Comparison of ENCODE assay signal across 31 cellular contexts in the genomic region with DNA sequence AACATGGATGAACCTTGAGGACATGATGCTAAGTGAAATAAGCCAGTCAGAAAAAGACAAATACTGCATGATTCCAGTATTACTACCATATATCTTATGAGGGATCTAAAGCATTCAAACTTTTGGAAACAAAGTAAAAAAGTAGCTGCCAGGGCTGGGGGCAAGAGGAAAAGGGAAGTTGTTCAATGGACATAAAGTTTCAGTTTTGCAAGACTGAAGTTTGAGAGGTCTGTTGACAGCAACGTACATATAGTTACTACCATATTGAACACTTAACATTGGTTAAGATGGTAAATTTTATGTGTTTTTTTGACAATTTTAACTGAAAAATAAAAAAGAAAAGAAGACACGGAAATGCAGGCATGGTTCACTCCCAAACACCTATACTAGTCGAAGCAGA.
DNase-seq lines count a peak whose midpoint lies in the region; ATAC-seq and TF ChIP-seq lines count a peak whose summit lies in the region.
"Had no signal": no experiment of that assay in that cellular context is flagged by ENCODE, and none has a peak within 500 bp of the region (broad histone marks: within the 10 kb centered on the region; RNA-seq: fewer than 3 reads in every experiment).

No MANE protein-coding gene starts in this region.

- H3K4me1 Mint-ChIP-seq in nephron progenitor cell: peaks cover 18% of the 10 kb centered on the region

- TF ChIP-seq CTCF in spleen (IDR thresholded peaks at IDR 0.05 in 8 of 11, conservative IDR thresholded peaks at IDR 0.05 in 3 of 11) (no peak), nephron progenitor cell (IDR thresholded peaks at IDR 0.05) (no peak)

- peak overlapping the region in 6 of 8 donors; percentile 3 to 52 (median 32) for H3K27ac ChIP-seq in spleen
- H3K27ac ChIP-seq: C4-2B, colonic mucosa, transverse colon had no signal

- WGBS in spleen, 5 donors: 66 to 76% (median 70%) methylated on average over 3 of the region's 3 CpGs

- no peaks in the 10 kb centered on the region for H3K27me3 ChIP-seq in spleen (replicated peaks in 1 of 7)
- H3K27me3 ChIP-seq: colonic mucosa, heart left ventricle, transverse colon had no signal

- H3K27ac Mint-ChIP-seq in nephron progenitor cell: no peak overlapping the region
- H3K27ac Mint-ChIP-seq: activated CD4-positive, alpha-beta memory T cell treated with anti-CD3 and anti-CD28 coated beads, Interleukin-2, amount 10 ng/mL, durations not matched to agents 7 days and 5 days; activated naive CD8-positive, alpha-beta T cell; activated T-helper 2 cell treated with anti-CD3 and anti-CD28 coated beads, Interferon-gamma antibody, Interleukin-2, Interleukin-4, amounts not matched to agents 10 μg/mL and 5 μg/mL and 100 μg/mL, durations not matched to agents 14 hours and 24 hours and 36 hours; T-cell had no signal

- no peaks in the 10 kb centered on the region for H3K27me3 Mint-ChIP-seq in nephron progenitor cell (ENCODE audit: low read depth, poor library complexity)
- H3K27me3 Mint-ChIP-seq: activated CD4-positive, alpha-beta memory T cell treated with anti-CD3 and anti-CD28 coated beads, Interleukin-2, amount 10 ng/mL, durations not matched to agents 7 days and 5 days; activated naive CD8-positive, alpha-beta T cell; effector memory CD8-positive, alpha-beta T cell; naive thymus-derived CD8-positive, alpha-beta T cell; T-cell had no signal

- peaks cover 39 to 76% (median 55%) of the 10 kb centered on the region in 6 donors for H3K4me1 ChIP-seq in spleen

- no peak overlapping the region for H3K4me3 Mint-ChIP-seq in nephron progenitor cell
- H3K4me3 Mint-ChIP-seq: activated CD4-positive, alpha-beta memory T cell treated with anti-CD3 and anti-CD28 coated beads, Interleukin-2, amount 10 ng/mL, durations not matched to agents 7 days and 5 days; activated naive CD8-positive, alpha-beta T cell; effector memory CD8-positive, alpha-beta T cell; naive thymus-derived CD8-positive, alpha-beta T cell; T-cell had no signal

- peaks cover 8% of the 10 kb centered on the region for H3K9me3 Mint-ChIP-seq in nephron progenitor cell
- H3K9me3 Mint-ChIP-seq: activated CD4-positive, alpha-beta memory T cell treated with anti-CD3 and anti-CD28 coated beads, Interleukin-2, amount 10 ng/mL, durations not matched to agents 7 days and 5 days; activated T-helper 2 cell treated with anti-CD3 and anti-CD28 coated beads, Interferon-gamma antibody, Interleukin-2, Interleukin-4, amounts not matched to agents 10 μg/mL and 5 μg/mL and 100 μg/mL, durations not matched to agents 14 hours and 24 hours and 36 hours; effector memory CD8-positive, alpha-beta T cell; naive thymus-derived CD8-positive, alpha-beta T cell; T-cell had no signal

- no peak for TF ChIP-seq POLR2A in spleen (IDR thresholded peaks at IDR 0.05)

- DNase-seq in GF-D8 (lab: John Stamatoyannopoulos, UW) (peak; percentile 59), MV-4-11 (lab: John Stamatoyannopoulos, UW) (peak; percentile 87), SIG-M5 (lab: John Stamatoyannopoulos, UW) (peak; percentile 32), spleen (no peak), nephron progenitor cell (no peak), head of caudate nucleus (no peak)
- DNase-seq: ACHN; activated CD4-positive, alpha-beta memory T cell treated with anti-CD3 and anti-CD28 coated beads, Interleukin-2, amount 10 ng/mL, durations not matched to agents 7 days and 5 days; activated CD4-positive, CD25-positive, alpha-beta regulatory T cell; activated CD8-positive, alpha-beta memory T cell treated with anti-CD3 and anti-CD28 coated beads, Interleukin-2, amount 50 U/mL, for 48 hours; aorta; colonic mucosa; effector memory CD8-positive, alpha-beta T cell; heart left ventricle; kidney; midbrain; naive thymus-derived CD8-positive, alpha-beta T cell; NCI-H1048; NCI-H1694; retina; SHP77 treated with DMSO at 0.1 percent for 48 hours; stimulated activated CD4-positive, alpha-beta T cell treated with anti-CD3 and anti-CD28 coated beads, Interleukin-2, amount 100 ng/mL, for 24 hours; T-cell; transverse colon had no signal

- H3K36me3 ChIP-seq in spleen: no peaks in the 10 kb centered on the region
- H3K36me3 ChIP-seq: colonic mucosa, heart left ventricle, transverse colon had no signal

- H3K9me3 ChIP-seq in spleen: no peaks in the 10 kb centered on the region
- H3K9me3 ChIP-seq: colonic mucosa, heart left ventricle, transverse colon had no signal

- peaks cover 7% of the 10 kb centered on the region for H3K36me3 Mint-ChIP-seq in nephron progenitor cell (ENCODE audit: low read depth)
- H3K36me3 Mint-ChIP-seq: T-cell had no signal

- no peak overlapping the region for H3K4me3 ChIP-seq in spleen
- H3K4me3 ChIP-seq: colonic mucosa, heart left ventricle, K562, smooth muscle cell, transverse colon had no signal

- intact Hi-C loops in spleen (cut with DNase I; ENCODE audit: low total_unique reads): no loop called here
- intact Hi-C loops in head of caudate nucleus (cut with DNase I): no loop called here

- ATAC-seq in GM21825 (IDR thresholded peaks at IDR 0.05; ENCODE audit: unreplicated experiment): no peak
- ATAC-seq: effector memory CD8-positive, alpha-beta T cell; heart left ventricle; K562; naive thymus-derived CD8-positive, alpha-beta T cell; Panc1; T-cell had no signal

Comparison
In these comparisons a context has a peak if more than half of its experiments do, and no peak if none do; other contexts are left out.
1. DNase-seq: peak in GF-D8 (single experiment), MV-4-11 (single experiment) and SIG-M5 (single experiment); none in spleen (single experiment), nephron progenitor cell (single experiment) and head of caudate nucleus (0 of 42).